24 cellular contexts compared by ENCODE assay signal in genomic region chr20:25587536-25587935, GRCh38.
"Had no signal": no experiment of that assay in that cellular context is flagged by ENCODE, and none has a peak within 500 bp of the region (broad histone marks: within the 10 kb centered on the region; RNA-seq: fewer than 3 reads in every experiment).

No MANE protein-coding gene starts in this region.

- H3K4me3 ChIP-seq: esophagus muscularis mucosa, left ventricle myocardium inferior, lower lobe of right lung, prostate gland, right lobe of liver, testis, tibial nerve, upper lobe of right lung, vagina had no signal

- H3K27ac ChIP-seq: epithelial cell of prostate, esophagus muscularis mucosa, foreskin keratinocyte, left ventricle myocardium inferior, lower lobe of right lung, parathyroid adenoma, prostate gland, right lobe of liver, testis, tibial nerve, upper lobe of right lung, vagina had no signal

- H3K9me3 ChIP-seq: esophagus muscularis mucosa, left ventricle myocardium inferior, lower lobe of right lung, prostate gland, right lobe of liver, testis, tibial nerve, upper lobe of right lung, vagina had no signal

- ATAC-seq: effector memory CD8-positive, alpha-beta T cell; foreskin keratinocyte; left cardiac atrium; lower lobe of right lung; natural killer cell treated with Interleukin-12 subunit alpha and Interleukin-12 subunit beta and Interleukin-15 and Interleukin-18, amount 100 ng/mL, for 72 hours; right lobe of liver; stimulated activated naive B cell treated with anti-CD40 and anti-IgM and Interleukin-4, amounts not matched to agents 10 μg/mL and 1 μg/mL and 100 μg/mL, for 72 hours; stimulated activated naive CD8-positive, alpha-beta T cell treated with anti-CD3 and anti-CD28 coated beads, Interleukin-15, amount 100 ng/mL, for 72 hours; upper lobe of right lung had no signal

- H3K9ac ChIP-seq: parathyroid adenoma had no signal

- H3K36me3 ChIP-seq: esophagus muscularis mucosa, left ventricle myocardium inferior, lower lobe of right lung, prostate gland, right lobe of liver, tibial nerve, upper lobe of right lung, vagina had no signal

- H3K4me3 Mint-ChIP-seq: dendritic cell treated with granulocyte-macrophage colony-stimulating factor and Interleukin-4, amounts not matched to agents 40 ng/mL and 50 ng/mL, for 4 days; effector memory CD8-positive, alpha-beta T cell; memory B cell; natural killer cell treated with Interleukin-12 subunit alpha and Interleukin-12 subunit beta and Interleukin-15 and Interleukin-18, amount 100 ng/mL, for 72 hours; stimulated activated naive B cell treated with anti-CD40 and anti-IgM and Interleukin-4, amounts not matched to agents 10 μg/mL and 1 μg/mL and 100 μg/mL, for 72 hours; stimulated activated naive CD8-positive, alpha-beta T cell treated with anti-CD3 and anti-CD28 coated beads, Interleukin-15, amount 100 ng/mL, for 72 hours had no signal

- H3K27me3 ChIP-seq: esophagus muscularis mucosa, foreskin keratinocyte, right lobe of liver, testis, tibial nerve, vagina had no signal

- H3K27ac Mint-ChIP-seq: dendritic cell treated with granulocyte-macrophage colony-stimulating factor and Interleukin-4, amounts not matched to agents 40 ng/mL and 50 ng/mL, for 4 days; effector memory CD8-positive, alpha-beta T cell; memory B cell; natural killer cell treated with Interleukin-12 subunit alpha and Interleukin-12 subunit beta and Interleukin-15 and Interleukin-18, amount 100 ng/mL, for 72 hours; stimulated activated naive B cell treated with anti-CD40 and anti-IgM and Interleukin-4, amounts not matched to agents 10 μg/mL and 1 μg/mL and 100 μg/mL, for 72 hours; stimulated activated naive CD8-positive, alpha-beta T cell treated with anti-CD3 and anti-CD28 coated beads, Interleukin-15, amount 100 ng/mL, for 72 hours had no signal

- H2AFZ ChIP-seq: parathyroid adenoma had no signal

- H3K36me3 Mint-ChIP-seq: immature natural killer cell; memory B cell; natural killer cell treated with Interleukin-12 subunit alpha and Interleukin-12 subunit beta and Interleukin-15 and Interleukin-18, amount 100 ng/mL, for 72 hours had no signal

- DNase-seq: effector memory CD8-positive, alpha-beta T cell; foreskin keratinocyte; immature natural killer cell; left cardiac atrium; left ventricle myocardium inferior; lower lobe of right lung; midbrain; right lobe of liver; stimulated activated CD4-positive, alpha-beta T cell treated with anti-CD3 and anti-CD28 coated beads, Interleukin-15, amount 100 ng/mL, for 24 hours; stimulated activated CD4-positive, alpha-beta T cell treated with anti-CD3 and anti-CD28 coated beads, Interleukin-1b, Interleukin-23, amount 100 ng/mL, for 48 hours; stimulated activated CD4-positive, alpha-beta T cell treated with anti-CD3 and anti-CD28 coated beads, Interleukin-4, amount 100 ng/mL, for 24 hours; stimulated activated naive B cell treated with anti-CD40 and anti-IgM and Interleukin-4, amounts not matched to agents 10 μg/mL and 1 μg/mL and 100 μg/mL, for 72 hours; stimulated activated naive CD8-positive, alpha-beta T cell treated with anti-CD3 and anti-CD28 coated beads, Interleukin-15, amount 100 ng/mL, for 72 hours; testis had no signal

- H3K9me3 Mint-ChIP-seq: dendritic cell treated with granulocyte-macrophage colony-stimulating factor and Interleukin-4, amounts not matched to agents 40 ng/mL and 50 ng/mL, for 4 days; effector memory CD8-positive, alpha-beta T cell; immature natural killer cell; memory B cell; natural killer cell treated with Interleukin-12 subunit alpha and Interleukin-12 subunit beta and Interleukin-15 and Interleukin-18, amount 100 ng/mL, for 72 hours; stimulated activated naive CD8-positive, alpha-beta T cell treated with anti-CD3 and anti-CD28 coated beads, Interleukin-15, amount 100 ng/mL, for 72 hours had no signal

- H3K4me1 ChIP-seq: foreskin keratinocyte, lower lobe of right lung, prostate gland, testis had no signal
